17 cellular contexts compared by ENCODE assay signal in the genomic region with DNA sequence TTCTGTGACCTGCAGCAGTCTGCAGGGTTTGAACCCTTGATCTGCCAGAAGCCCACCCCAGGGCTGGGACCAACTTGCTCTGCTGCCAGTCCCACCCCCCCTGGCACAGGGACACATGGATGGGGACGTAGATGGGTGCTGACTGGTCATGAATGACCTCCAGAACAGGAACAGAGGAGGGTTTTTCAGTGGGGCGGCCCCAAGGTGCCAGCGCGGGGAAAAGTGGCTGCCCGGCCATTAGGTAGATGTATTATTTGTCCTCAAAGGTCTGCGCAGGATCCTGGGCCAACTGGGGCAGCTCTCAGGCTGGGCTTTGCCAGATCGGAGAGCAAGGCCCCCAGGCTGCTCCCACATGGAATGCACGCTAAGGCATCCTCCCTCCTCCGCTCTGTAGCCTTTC.
DNase-seq lines count a peak whose midpoint lies in the region; ATAC-seq and TF ChIP-seq lines count a peak whose summit lies in the region.
"Had no signal": no experiment of that assay in that cellular context is flagged by ENCODE, and none has a peak within 500 bp of the region (broad histone marks: within the 10 kb centered on the region; RNA-seq: fewer than 3 reads in every experiment).

No MANE protein-coding gene starts in this region.

- H3K9me3 Mint-ChIP-seq in activated CD8-positive, alpha-beta memory T cell treated with anti-CD3 and anti-CD28 coated beads, Interleukin-2, amount 10 ng/mL, durations not matched to agents 7 days and 5 days (ENCODE audit: low read depth): no peaks in the 10 kb centered on the region
- H3K9me3 Mint-ChIP-seq: CD4-positive, alpha-beta memory T cell had no signal

- no peak for TF ChIP-seq CTCF in GM13977 (IDR thresholded peaks at IDR 0.05; ENCODE audit: extremely low read depth, insufficient read depth, missing control alignments)

- no peak for ATAC-seq in activated CD8-positive, alpha-beta memory T cell treated with anti-CD3 and anti-CD28 coated beads, Interleukin-2, amount 10 ng/mL, durations not matched to agents 7 days and 5 days
- ATAC-seq in GM19035 (IDR thresholded peaks at IDR 0.05; ENCODE audit: unreplicated experiment) (no peak), GM18498 (IDR thresholded peaks at IDR 0.05; ENCODE audit: unreplicated experiment) (no peak)

- peaks cover 39% of the 10 kb centered on the region for H3K27me3 Mint-ChIP-seq in activated CD8-positive, alpha-beta memory T cell treated with anti-CD3 and anti-CD28 coated beads, Interleukin-2, amount 10 ng/mL, durations not matched to agents 7 days and 5 days

- peaks cover 33% of the 10 kb centered on the region for H3K4me1 Mint-ChIP-seq in activated CD8-positive, alpha-beta memory T cell treated with anti-CD3 and anti-CD28 coated beads, Interleukin-2, amount 10 ng/mL, durations not matched to agents 7 days and 5 days

- H3K27ac Mint-ChIP-seq in activated CD8-positive, alpha-beta memory T cell treated with anti-CD3 and anti-CD28 coated beads, Interleukin-2, amount 10 ng/mL, durations not matched to agents 7 days and 5 days: no peak overlapping the region
- H3K27ac Mint-ChIP-seq: B cell had no signal

- in situ Hi-C loops in GM13977 (cut with MboI; ENCODE audit: low pct_unique_long_range_greater_than_20kb, low sequenced_read_pairs, unreplicated experiment): no loop called here

- H3K4me3 Mint-ChIP-seq in activated CD8-positive, alpha-beta memory T cell treated with anti-CD3 and anti-CD28 coated beads, Interleukin-2, amount 10 ng/mL, durations not matched to agents 7 days and 5 days: no peak overlapping the region
- H3K4me3 Mint-ChIP-seq: B cell had no signal

- peak; percentile 5 for DNase-seq in GM13977 (ENCODE audit: low spot score)
- peak; percentile 32 for DNase-seq in activated CD8-positive, alpha-beta memory T cell treated with anti-CD3 and anti-CD28 coated beads, Interleukin-2, amount 10 ng/mL, durations not matched to agents 7 days and 5 days
- DNase-seq in islet precursor cell: peak; percentile 51
- peak; percentile 3 for DNase-seq in stimulated activated CD8-positive, alpha-beta memory T cell treated with anti-CD3 and anti-CD28 coated beads, Interleukin-4, amount 100 ng/mL, for 48 hours
- no peak for DNase-seq in SIG-M5 treated with dmso at 0.1 percent for 504 hours (lab: John Stamatoyannopoulos, UW; ENCODE audit: unreplicated experiment)
- DNase-seq: Calu3, KBM-7, MV-4-11, NCI-H1417, NCI-H187 treated with DMSO at 0.1 percent for 48 hours, NCI-H446 treated with DMSO at 0.1 percent for 48 hours, OCI-M1, SIG-M5 had no signal

- CTCF ChIA-PET in activated CD8-positive, alpha-beta memory T cell treated with anti-CD3 and anti-CD28 coated beads, Interleukin-2, amount 10 ng/mL, durations not matched to agents 7 days and 5 days (lab: Charles Lee): interaction anchor here (1.3 kb wide), 1 partner anchor 48 kb away, joined by 3 read pairs; no protein-coding TSS in a partner anchor

- H3K36me3 Mint-ChIP-seq in activated CD8-positive, alpha-beta memory T cell treated with anti-CD3 and anti-CD28 coated beads, Interleukin-2, amount 10 ng/mL, durations not matched to agents 7 days and 5 days: no peaks in the 10 kb centered on the region
- H3K36me3 Mint-ChIP-seq: CD4-positive, alpha-beta memory T cell had no signal
